In genomic region chr10:124909563-124909962, GRCh38 we compare ENCODE assay signal across 1 cellular context.
A peak's percentile ranks its signal among the peaks of the same experiment; 100 is the strongest.
TF ChIP-seq lines count a peak whose summit lies in the region.

No MANE protein-coding gene starts in this region.

TF ChIP-seq in HepG2, 621 proteins besides CTCF, POLR2A, EP300 and RAD21 (continues in another document):
- TF ChIP-seq CENPT (CRISPR knock-in tag; IDR thresholded peaks at IDR 0.05; ENCODE audit: low read depth) (no peak), HNF4A (CRISPR knock-in tag; IDR thresholded peaks at IDR 0.05) (peak; percentile 90), HDAC2 (CRISPR knock-in tag; IDR thresholded peaks at IDR 0.05) (peak; percentile 54; the same call in 1 of the 2 replicates), ESRRA (CRISPR knock-in tag; IDR thresholded peaks at IDR 0.05; ENCODE audit: low read depth) (no peak), GABPB1 (CRISPR knock-in tag; IDR thresholded peaks at IDR 0.05) (no peak), SMAD3 (CRISPR knock-in tag; IDR thresholded peaks at IDR 0.05) (no peak), TCF7 (IDR thresholded peaks at IDR 0.05; ENCODE audit: low read depth) (0 out of 2 replicates have a peak, but pooled peaks have one; percentile 28), ZNF770 (CRISPR knock-in tag; IDR thresholded peaks at IDR 0.05) (peak; percentile 60; the same call in 1 of the 2 replicates), ZNF362 (CRISPR knock-in tag; IDR thresholded peaks at IDR 0.05; ENCODE audit: borderline replicate concordance) (peak; percentile 35; the same call in 1 of the 2 replicates), ARID5B (CRISPR knock-in tag; IDR thresholded peaks at IDR 0.05) (peak; percentile 59), ZSCAN21 (CRISPR knock-in tag; IDR thresholded peaks at IDR 0.05; ENCODE audit: borderline replicate concordance) (no peak), SNAPC5 (CRISPR knock-in tag; IDR thresholded peaks at IDR 0.05; ENCODE audit: borderline replicate concordance) (no peak), SOX6 (IDR thresholded peaks at IDR 0.05) (no peak), SOX6 (CRISPR knock-in tag; IDR thresholded peaks at IDR 0.05) (0 out of 2 replicates have a peak, but pooled peaks have one; percentile 17), GFI1 (CRISPR knock-in tag; IDR thresholded peaks at IDR 0.05; ENCODE audit: borderline replicate concordance) (0 out of 2 replicates have a peak, but pooled peaks have one; percentile 42), PBX3 (CRISPR knock-in tag; IDR thresholded peaks at IDR 0.05; ENCODE audit: borderline replicate concordance) (no peak), DPF2 (CRISPR knock-in tag; IDR thresholded peaks at IDR 0.05; ENCODE audit: borderline replicate concordance, low read depth) (0 out of 2 replicates have a peak, but pooled peaks have one; percentile 32), ZNF292 (CRISPR knock-in tag; IDR thresholded peaks at IDR 0.05; ENCODE audit: borderline replicate concordance, low read depth) (peak; percentile 78; the same call in 1 of the 2 replicates), HDAC6 (IDR thresholded peaks at IDR 0.05; ENCODE audit: low read depth, low read length) (no peak), XRCC5 (optimal IDR thresholded peaks at IDR 0.05; ENCODE audit: low read length) (no peak), CEBPG (CRISPR knock-in tag; IDR thresholded peaks at IDR 0.05) (peak; percentile 58), ZFP62 (CRISPR knock-in tag; IDR thresholded peaks at IDR 0.05) (no peak), SMARCC2 (IDR thresholded peaks at IDR 0.05) (no peak), MYNN (CRISPR knock-in tag; IDR thresholded peaks at IDR 0.05; ENCODE audit: low read depth) (no peak), HNF4G (IDR thresholded peaks at IDR 0.05; ENCODE audit: borderline replicate concordance, low read depth, low read length) (peak; percentile 57; the same call in 1 of the 2 replicates), HNF4G (CRISPR knock-in tag; IDR thresholded peaks at IDR 0.05; ENCODE audit: borderline replicate concordance, low read depth) (no peak), FOXO1 (CRISPR knock-in tag; IDR thresholded peaks at IDR 0.05) (no peak), ZBTB14 (CRISPR knock-in tag; IDR thresholded peaks at IDR 0.05) (no peak), ZNF772 (CRISPR knock-in tag; IDR thresholded peaks at IDR 0.05) (no peak), MED8 (CRISPR knock-in tag; IDR thresholded peaks at IDR 0.05; ENCODE audit: insufficient replicate concordance) (no peak), PAXIP1 (CRISPR knock-in tag; conservative IDR thresholded peaks at IDR 0.05) (peak; percentile 75), ZNF552 (CRISPR knock-in tag; IDR thresholded peaks at IDR 0.05; ENCODE audit: borderline replicate concordance) (no peak), IRF2 (CRISPR knock-in tag; IDR thresholded peaks at IDR 0.05) (peak; percentile 19; the same call in 1 of the 2 replicates), ISL2 (CRISPR knock-in tag; IDR thresholded peaks at IDR 0.05) (0 out of 2 replicates have a peak, but pooled peaks have one; percentile 39), GATAD2A (CRISPR knock-in tag; IDR thresholded peaks at IDR 0.05) (peak; percentile 67), HMG20A (CRISPR knock-in tag; IDR thresholded peaks at IDR 0.05; ENCODE audit: borderline replicate concordance) (0 out of 2 replicates have a peak, but pooled peaks have one; percentile 16), MBD4 (IDR thresholded peaks at IDR 0.05; ENCODE audit: borderline replicate concordance, low read length) (no peak), HMGXB3 (CRISPR knock-in tag; IDR thresholded peaks at IDR 0.05; ENCODE audit: borderline replicate concordance) (0 out of 2 replicates have a peak, but pooled peaks have one; percentile 20), BCL6 (CRISPR knock-in tag; IDR thresholded peaks at IDR 0.05) (peak; percentile 36), ZNF317 (CRISPR knock-in tag; IDR thresholded peaks at IDR 0.05) (no peak), PCBP1 (IDR thresholded peaks at IDR 0.05; ENCODE audit: borderline replicate concordance, low read depth, low read length) (no peak), RBM39 (IDR thresholded peaks at IDR 0.05; ENCODE audit: low read depth, low read length, poor library complexity, severe bottlenecking) (no peak), ZNF547 (CRISPR knock-in tag; IDR thresholded peaks at IDR 0.05) (no peak), HDAC1 (CRISPR knock-in tag; IDR thresholded peaks at IDR 0.05) (0 out of 2 replicates have a peak, but pooled peaks have one; percentile 34), ZFP91 (CRISPR knock-in tag; IDR thresholded peaks at IDR 0.05; ENCODE audit: borderline replicate concordance) (peak; percentile 51; the same call in 1 of the 2 replicates), CBX1 (IDR thresholded peaks at IDR 0.05; ENCODE audit: low read depth) (no peak)
